ENCODE assay signal across 8 cellular contexts in genomic region chr9:136483589-136484152, GRCh38. TPM values are rescaled to one million over a fixed set of nuclear protein-coding genes. Genes with fewer than 3 reads are reported as not detected.
A peak's percentile ranks its signal among the peaks of the same experiment; 100 is the strongest.
DNase-seq lines count a peak whose midpoint lies in the region; ATAC-seq and TF ChIP-seq lines count a peak whose summit lies in the region.

No MANE protein-coding gene starts in this region.

- ATAC-seq in GM21526 (IDR thresholded peaks at IDR 0.05; ENCODE audit: low FRiP score, unreplicated experiment), result peak; percentile 52

- H3K9me3 ChIP-seq in HUES64 (ENCODE audit: insufficient read depth, low read depth, low read length) (no peaks in the 10 kb centered on the region), OCI-LY1 (ENCODE audit: low read length) (no peaks in the 10 kb centered on the region)

- H3K9ac ChIP-seq in HUES64 (ENCODE audit: low read depth, low read length) (peak overlapping the region; percentile 95), OCI-LY1 (ENCODE audit: low read length) (peak overlapping the region; percentile 76)

- no peaks in the 10 kb centered on the region for H3K9me2 ChIP-seq in OCI-LY1 (ENCODE audit: low read depth, low read length)

- H3K4me3 ChIP-seq in HUES64 (ENCODE audit: low read length) (peak overlapping the region; percentile 82), OCI-LY1 (ENCODE audit: low read depth, low read length, poor library complexity, severe bottlenecking) (peak overlapping the region; percentile 60), epithelial cell of proximal tubule (ENCODE audit: low read depth, low read length) (peak overlapping the region; percentile 64)

- no peak overlapping the region for H2AFZ ChIP-seq in OCI-LY1 (ENCODE audit: low read length)

- WGBS in HUES64, result under 1% methylated on average over 63 of the region's 63 CpGs

- peak; percentile 85 for DNase-seq in DMS114 treated with DMSO at 0.1 percent for 48 hours (lab: John Stamatoyannopoulos, UW; ENCODE audit: unreplicated experiment)
- peak; percentile 86 for DNase-seq in activated T-cell treated with anti-CD3 and anti-CD28 coated beads for 4 hours
- no peak for DNase-seq in epithelial cell of proximal tubule (ENCODE audit: low read depth)
- DNase-seq in mucosa of gallbladder (ENCODE audit: low spot score), result peak; percentile 95
- peak; percentile 95 for DNase-seq in stimulated activated CD8-positive, alpha-beta memory T cell treated with anti-CD3 and anti-CD28 coated beads, Interleukin-4, amount 100 ng/mL, for 24 hours (ENCODE audit: low read depth)

- H3K36me3 ChIP-seq in HUES64 (ENCODE audit: insufficient read depth, low read length), result peaks cover 14% of the 10 kb centered on the region; the same call in 1 of the 2 replicates
- peaks cover 6% of the 10 kb centered on the region; the same call in 1 of the 2 replicates for H3K36me3 ChIP-seq in OCI-LY1 (ENCODE audit: insufficient read depth, low read length)

- peaks cover 7% of the 10 kb centered on the region; the same call in 1 of the 2 replicates for H3K4me1 ChIP-seq in HUES64 (ENCODE audit: insufficient read depth, low read length)
- peaks cover 15% of the 10 kb centered on the region for H3K4me1 ChIP-seq in OCI-LY1 (ENCODE audit: insufficient read depth, low read length, severe bottlenecking)

- peaks cover 31% of the 10 kb centered on the region for H3K79me2 ChIP-seq in OCI-LY1 (ENCODE audit: insufficient read depth, low read length)

- H4K20me1 ChIP-seq in OCI-LY1 (ENCODE audit: insufficient read depth, low read length), result no peaks in the 10 kb centered on the region

- no peaks in the 10 kb centered on the region for H3K27me3 ChIP-seq in HUES64 (ENCODE audit: insufficient read depth, low read length)
- no peaks in the 10 kb centered on the region for H3K27me3 ChIP-seq in OCI-LY1 (ENCODE audit: insufficient read depth, low read length)

- no peaks in the 10 kb centered on the region for H3F3A ChIP-seq in OCI-LY1 (ENCODE audit: insufficient read depth, low read length)

- peak overlapping the region; percentile 76 for H3K4me2 ChIP-seq in OCI-LY1 (ENCODE audit: low read length)

- TF ChIP-seq CTCF in OCI-LY1 (IDR thresholded peaks at IDR 0.05; ENCODE audit: low read length) (no peak), epithelial cell of proximal tubule (conservative IDR thresholded peaks at IDR 0.05; ENCODE audit: low read depth, low read length) (no peak)

- H3K27ac ChIP-seq in HUES64 (ENCODE audit: low read depth, low read length) (peak overlapping the region; percentile 100), OCI-LY1 (ENCODE audit: low read depth, low read length, poor library complexity, severe bottlenecking) (peak overlapping the region; percentile 77)

RNA-seq across cellular contexts. Expression of gene SEC16A, which starts 0.8 kb away (rescaled TPM):
- polyA plus RNA-seq in HUES64 (2013, experiment 1 of 2), result 26.6 TPM
- 25.8 TPM for polyA plus RNA-seq in HUES64 (2013, experiment 2 of 2)
- total RNA-seq in epithelial cell of proximal tubule, result 36.4 and 41.7 TPM in 2 replicates
- 78.4 TPM for total RNA-seq in mucosa of gallbladder

RNA-seq across cellular contexts. Expression of gene INPP5E, which starts 44.0 kb away (rescaled TPM):
- 7.0 TPM for polyA plus RNA-seq in HUES64 (2013, experiment 1 of 2)
- 8.4 TPM for polyA plus RNA-seq in HUES64 (2013, experiment 2 of 2)
- 20.3 and 21.1 TPM in 2 replicates for total RNA-seq in epithelial cell of proximal tubule
- 18.7 TPM for total RNA-seq in mucosa of gallbladder
